8 cellular contexts compared by ENCODE assay signal in the genomic region with DNA sequence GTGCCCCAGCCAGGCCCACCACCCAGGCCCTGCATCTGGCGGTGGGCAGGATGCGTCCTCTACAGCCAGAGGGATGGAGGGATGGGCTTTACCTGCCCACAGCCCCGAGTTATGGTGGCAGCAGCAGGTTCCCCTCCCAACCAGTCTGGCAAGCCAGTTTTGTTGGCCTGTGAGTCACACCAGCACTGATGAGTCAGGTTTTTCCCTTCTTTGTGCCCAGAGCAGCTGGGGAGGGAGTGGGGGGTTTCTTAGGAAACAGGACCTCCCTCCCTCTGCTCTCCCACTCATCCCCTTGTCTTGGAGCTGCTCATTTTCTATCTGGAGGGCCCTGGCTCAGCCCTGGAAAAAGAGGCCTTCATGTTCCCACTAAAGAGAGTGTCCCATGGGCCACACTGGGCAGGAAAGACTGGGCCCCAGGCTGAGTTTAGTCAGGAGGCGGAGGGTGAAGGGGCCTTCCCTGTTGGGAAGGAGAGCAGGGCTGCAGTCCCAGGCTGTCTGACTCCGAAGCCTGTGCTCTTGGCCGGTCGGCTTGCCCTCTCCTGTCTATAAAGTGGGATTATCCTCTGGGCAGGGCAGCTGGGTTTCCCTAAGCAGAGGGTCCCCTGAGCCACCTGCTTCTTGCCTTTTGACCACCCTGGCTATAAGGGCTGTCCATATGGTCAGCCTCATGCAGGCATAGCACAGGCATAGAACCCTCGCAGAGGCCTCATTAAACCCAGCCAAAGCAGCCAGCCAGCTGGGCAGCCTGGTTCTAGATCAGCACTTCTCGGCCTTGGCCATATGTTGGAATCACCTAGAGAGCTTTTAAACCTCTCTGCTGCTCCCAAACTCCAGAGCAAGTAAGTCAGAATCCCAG. TPM values are rescaled to one million over a fixed set of nuclear protein-coding genes. Genes with fewer than 3 reads are reported as not detected.
DNase-seq lines count a peak whose midpoint lies in the region; ATAC-seq lines count a peak whose summit lies in the region.

No MANE protein-coding gene starts in this region.

- H3K4me2 ChIP-seq in BLaER1 (peak overlapping the region; percentile 58), trophoblast cell (ENCODE audit: low read length) (peak overlapping the region; percentile 6)

- H3K18ac ChIP-seq in trophoblast cell (ENCODE audit: low read length) = peak overlapping the region; percentile 86

- H3K14ac ChIP-seq in trophoblast cell (ENCODE audit: low read length) = peak overlapping the region; percentile 68

- H2BK5ac ChIP-seq in trophoblast cell (ENCODE audit: low read depth, low read length, poor library complexity) = peak overlapping the region; percentile 97

- H2BK12ac ChIP-seq in trophoblast cell (ENCODE audit: low read length) = peak overlapping the region; percentile 91

- peak overlapping the region; percentile 72 for H3K4ac ChIP-seq in trophoblast cell (ENCODE audit: low read depth, low read length)

- H3K27me3 ChIP-seq in BLaER1 (no peaks in the 10 kb centered on the region), trophoblast cell (ENCODE audit: insufficient read depth, low read length) (no peaks in the 10 kb centered on the region)

- intact Hi-C loops in head of caudate nucleus (cut with DNase I) = no loop called here

- H3K9ac ChIP-seq in BLaER1 (0 out of 2 replicates have a peak overlapping the region, but pooled peaks have one; percentile 34), trophoblast cell (ENCODE audit: low read length) (no peak overlapping the region)

- no peaks in the 10 kb centered on the region for H4K20me1 ChIP-seq in BLaER1

- H3K23ac ChIP-seq in trophoblast cell (ENCODE audit: low read length) = no peak overlapping the region

- peaks cover 27% of the 10 kb centered on the region for H3K4me1 ChIP-seq in BLaER1
- peaks cover 46 to 49% of the 10 kb centered on the region in 2 experiments for H3K4me1 ChIP-seq in trophoblast cell (ENCODE audit: control insufficient read depth in 1 of 2, insufficient read depth in 2 of 2, low read length in 2 of 2)

- H3K4me3 ChIP-seq in BLaER1 = no peak overlapping the region
- no peak overlapping the region for H3K4me3 ChIP-seq in trophoblast cell (ENCODE audit: low read depth, low read length)

- WGBS in trophoblast cell (ENCODE audit: extremely low coverage, insufficient coverage, insufficient read length) = no CpG with 5 or more reads among the region's 9 CpGs

- peak overlapping the region; percentile 89 for H2AK5ac ChIP-seq in trophoblast cell (ENCODE audit: low read length)

- H3K9me3 ChIP-seq in BLaER1 (no peaks in the 10 kb centered on the region), trophoblast cell (ENCODE audit: insufficient read depth, low read depth, low read length) (no peaks in the 10 kb centered on the region)

- peak overlapping the region; percentile 86 for H4K8ac ChIP-seq in trophoblast cell (ENCODE audit: low read depth, low read length)

- peaks cover 25% of the 10 kb centered on the region for H3K79me1 ChIP-seq in trophoblast cell (ENCODE audit: low read length)

- peak overlapping the region; percentile 46 for H2AFZ ChIP-seq in trophoblast cell (ENCODE audit: insufficient read depth, low read length, poor library complexity)

- peak; percentile 52 for DNase-seq in LoVo (ENCODE audit: low spot score)
- peak; percentile 41 for DNase-seq in activated naive CD4-positive, alpha-beta T cell treated with anti-CD3 and anti-CD28 coated beads, Interleukin-2, amount 50 U/mL, for 16 hours
- DNase-seq in head of caudate nucleus = peak in 41 of 42 donors; percentile 32 to 94 (median 70)
- peak; percentile 92 to 94 for DNase-seq in trophoblast cell
- DNase-seq in NCI-H146 (lab: John Stamatoyannopoulos, UW) = no peak

- no peak for ATAC-seq in GM19467 (IDR thresholded peaks at IDR 0.05; ENCODE audit: unreplicated experiment)
- no peak for ATAC-seq in GM18519 (IDR thresholded peaks at IDR 0.05; ENCODE audit: low FRiP score, unreplicated experiment)

- peak overlapping the region; percentile 35; the same call in 1 of the 2 replicates for H3K27ac ChIP-seq in BLaER1
- H3K27ac ChIP-seq in trophoblast cell (ENCODE audit: low read depth, low read length) = peak overlapping the region; percentile 98

- H3K36me3 ChIP-seq in BLaER1 (no peaks in the 10 kb centered on the region), trophoblast cell (ENCODE audit: control insufficient read depth in 1 of 2, insufficient read depth in 2 of 2, low read length in 2 of 2) (peaks cover 0 to under 1% of the 10 kb centered on the region in 2 experiments)

- H2BK120ac ChIP-seq in trophoblast cell (ENCODE audit: insufficient read depth, low read length, poor library complexity) = peak overlapping the region; percentile 99

- H4K91ac ChIP-seq in trophoblast cell (ENCODE audit: low read depth, low read length) = peak overlapping the region; percentile 98

- peaks cover 2% of the 10 kb centered on the region for H3K79me2 ChIP-seq in trophoblast cell (ENCODE audit: control insufficient read depth, insufficient read depth, low read length, poor library complexity)

- peak overlapping the region; percentile 56 for H4K12ac ChIP-seq in trophoblast cell (ENCODE audit: low read depth, low read length)

RNA-seq across cellular contexts. Expression of a gene that starts 30.2 kb away (rescaled TPM):
- polyA plus RNA-seq in trophoblast cell (2013) = 0.25 and 0.39 TPM in 2 replicates

RNA-seq across cellular contexts. Expression of a gene that starts 41.8 kb away (rescaled TPM):
- polyA plus RNA-seq in trophoblast cell (2013) = 0.01 TPM in 1 of 2 replicates, not detected in the other

RNA-seq across cellular contexts. Expression of a gene that starts 43.7 kb away (rescaled TPM):
- 12.9 and 13.5 TPM in 2 replicates for polyA plus RNA-seq in trophoblast cell (2013)

RNA-seq across cellular contexts. Expression of a gene that starts 44.2 kb away (rescaled TPM):
- 91.9 and 93.6 TPM in 2 replicates for polyA plus RNA-seq in trophoblast cell (2013)

RNA-seq across cellular contexts. Expression of a gene that starts 47.1 kb away (rescaled TPM):
- polyA plus RNA-seq in trophoblast cell (2013) = not detected in 2 replicates
